24 cellular contexts compared by ENCODE assay signal in the genomic region with DNA sequence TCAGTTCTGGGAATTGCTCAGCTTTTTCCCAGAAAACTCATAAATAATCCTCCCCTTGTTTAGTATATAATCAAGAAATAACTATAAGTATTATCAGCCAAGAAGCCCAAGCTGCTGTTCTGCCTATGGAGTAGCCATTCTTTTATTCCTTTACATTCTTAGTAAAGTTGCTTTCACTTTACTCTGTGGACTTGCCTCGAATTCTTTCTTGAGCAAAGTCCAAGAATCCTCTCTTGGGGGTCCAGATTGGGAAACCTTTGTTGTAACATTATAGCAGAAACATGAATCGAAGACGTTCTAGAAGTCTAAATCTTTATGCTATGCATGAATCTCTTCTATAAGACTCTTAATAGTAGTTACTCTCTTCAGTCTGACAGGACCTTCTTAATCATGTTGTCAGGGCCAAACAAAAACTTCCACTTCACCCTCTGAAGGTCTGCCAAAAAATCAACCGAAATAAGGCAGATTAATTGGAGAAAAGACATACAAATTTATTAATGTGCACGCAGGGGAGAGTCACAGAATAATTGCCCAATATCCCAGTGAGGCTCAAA.
DNase-seq lines count a peak whose midpoint lies in the region; ATAC-seq, FAIRE-seq and TF ChIP-seq lines count a peak whose summit lies in the region.
"Had no signal": no experiment of that assay in that cellular context is flagged by ENCODE, and none has a peak within 500 bp of the region (broad histone marks: within the 10 kb centered on the region; RNA-seq: fewer than 3 reads in every experiment).

No MANE protein-coding gene starts in this region.

- H3K9ac ChIP-seq in endodermal cell (ENCODE audit: extremely low read depth, low read length, poor library complexity, severe bottlenecking): no peak overlapping the region
- no peak overlapping the region for H3K9ac ChIP-seq in PC-3 (ENCODE audit: low read length)

- no peak for TF ChIP-seq EP300 in A549 (IDR thresholded peaks at IDR 0.05)

- CTCF ChIA-PET in A549 (lab: Yijun Ruan, JAX) (interaction anchor here (1.2 kb wide), 1 partner anchor 23 kb away, joined by 4 read pairs; no protein-coding TSS in a partner anchor), PC-3 (lab: Charles Lee) (no interaction called here)

- H3K27me3 Mint-ChIP-seq in endodermal cell (ENCODE audit: insufficient read depth): no peaks in the 10 kb centered on the region
- no peaks in the 10 kb centered on the region for H3K27me3 Mint-ChIP-seq in mesothelial cell of epicardium (ENCODE audit: low read depth)

- H3K4me2 ChIP-seq in A549 (peak overlapping the region; percentile 45; the same call in 2 of the 3 replicates), PC-3 (ENCODE audit: low read length) (no peak overlapping the region)

- H3K4me1 ChIP-seq in A549 (peaks cover 10% of the 10 kb centered on the region; the same call in 1 of the 3 replicates), endodermal cell (ENCODE audit: control insufficient read depth, insufficient read depth, low read length) (peaks cover 30% of the 10 kb centered on the region), PC-3 (ENCODE audit: insufficient read depth, low read length) (peaks cover 19% of the 10 kb centered on the region)

- TF ChIP-seq RAD21 in A549 (conservative IDR thresholded peaks at IDR 0.05 in 1 of 2, IDR thresholded peaks at IDR 0.05 in 1 of 2): no peak

- H3K27ac ChIP-seq in A549 (no peak overlapping the region), endodermal cell (ENCODE audit: low read depth, low read length) (no peak overlapping the region), PC-3 (ENCODE audit: low read length) (no peak overlapping the region)
- H3K27ac ChIP-seq: stomach, thyroid gland had no signal

- no peak for FAIRE-seq in A549 (lab: Jason Lieb, UNC)
- FAIRE-seq: small intestine had no signal

- 38% methylated on average over 5 of the region's 5 CpGs for WGBS in A549 (ENCODE audit: missing lambda C conversion rate)
- 86% methylated on average over 3 to 5 of the region's 5 CpGs for WGBS in endodermal cell (ENCODE audit: insufficient coverage in 1 of 2, insufficient read length in 1 of 2), 2 experiments

- no peak for DNase-seq in A549 (ENCODE audit: low read depth in 1 of 2, low spot score in 1 of 2)
- peak; percentile 60 for DNase-seq in OCI-M1 (lab: John Stamatoyannopoulos, UW)
- no peak for DNase-seq in endodermal cell
- no peak for DNase-seq in mesothelial cell of epicardium (ENCODE audit: low spot score in 2 of 2, unreplicated experiment in 2 of 2)
- no peak for DNase-seq in PC-3
- DNase-seq: activated CD4-positive, alpha-beta T cell treated with anti-CD3 and anti-CD28 coated beads, Interleukin-2, amount 50 U/mL, for 48 hours; activated CD8-positive, alpha-beta memory T cell treated with anti-CD3 and anti-CD28 coated beads, Interleukin-2, amount 50 U/mL, for 4 hours; DMS153; foreskin melanocyte; GOT3; heart right ventricle; left cardiac atrium; NCI-H510A treated with DMSO at 0.1 percent for 48 hours; nucleus accumbens; SHP77 treated with DMSO at 0.1 percent for 48 hours; small intestine; stimulated activated CD4-positive, alpha-beta T cell treated with anti-CD3 and anti-CD28 coated beads, Interleukin-1b, Interleukin-23, amount 100 ng/mL, for 48 hours; stomach; thyroid gland had no signal

- H3K36me3 ChIP-seq in endodermal cell (ENCODE audit: control insufficient read depth, insufficient read depth, low read length) (no peaks in the 10 kb centered on the region), PC-3 (ENCODE audit: low read depth, low read length) (no peaks in the 10 kb centered on the region)
- H3K36me3 ChIP-seq: heart right ventricle, stomach, thyroid gland had no signal

- H3K36me3 Mint-ChIP-seq in endodermal cell (ENCODE audit: low read depth) (no peaks in the 10 kb centered on the region), mesothelial cell of epicardium (no peaks in the 10 kb centered on the region)
- H3K36me3 Mint-ChIP-seq: activated naive CD4-positive, alpha-beta T cell treated with anti-CD3 and anti-CD28 coated beads, Interleukin-2, amount 50 U/mL, for 72 hours; memory B cell had no signal

- no peaks in the 10 kb centered on the region for H4K20me1 ChIP-seq in PC-3 (ENCODE audit: low read length)

- no TSS peak for BruUV-seq in PC-3 (replicated peaks; lab: Mats Ljungman, UMichigan)

- POLR2A ChIA-PET in A549 (lab: Yijun Ruan, JAX) (no interaction called here), PC-3 (lab: Charles Lee; ENCODE audit: unreplicated experiment) (no interaction called here)

- TF ChIP-seq CTCF in A549 (IDR thresholded peaks at IDR 0.05) (no peak), endodermal cell (conservative IDR thresholded peaks at IDR 0.05) (no peak), mesothelial cell of epicardium (IDR thresholded peaks at IDR 0.05; ENCODE audit: unreplicated experiment) (no peak), PC-3 (conservative IDR thresholded peaks at IDR 0.05; ENCODE audit: low read depth, low read length) (no peak)

- peaks cover 14% of the 10 kb centered on the region for H3K9me3 Mint-ChIP-seq in endodermal cell
- no peaks in the 10 kb centered on the region for H3K9me3 Mint-ChIP-seq in mesothelial cell of epicardium
- H3K9me3 Mint-ChIP-seq: activated naive CD4-positive, alpha-beta T cell treated with anti-CD3 and anti-CD28 coated beads, Interleukin-2, amount 50 U/mL, for 72 hours; memory B cell had no signal

- peaks cover 64% of the 10 kb centered on the region for H3K4me1 Mint-ChIP-seq in endodermal cell
- peaks cover 47% of the 10 kb centered on the region for H3K4me1 Mint-ChIP-seq in mesothelial cell of epicardium
- H3K4me1 Mint-ChIP-seq: memory B cell had no signal

- H3K9me3 ChIP-seq in A549: no peaks in the 10 kb centered on the region
- peaks cover 13% of the 10 kb centered on the region for H3K9me3 ChIP-seq in endodermal cell (ENCODE audit: control insufficient read depth, low read length)
- H3K9me3 ChIP-seq in PC-3 (ENCODE audit: low read length): no peaks in the 10 kb centered on the region
- H3K9me3 ChIP-seq: thyroid gland had no signal

- no peaks in the 10 kb centered on the region for H3K79me2 ChIP-seq in PC-3 (ENCODE audit: low read length)

- H3K27ac Mint-ChIP-seq in endodermal cell (no peak overlapping the region), mesothelial cell of epicardium (peak overlapping the region; percentile 87)
- H3K27ac Mint-ChIP-seq: activated naive CD4-positive, alpha-beta T cell treated with anti-CD3 and anti-CD28 coated beads, Interleukin-2, amount 50 U/mL, for 72 hours; memory B cell had no signal

- H3K27me3 ChIP-seq in endodermal cell (ENCODE audit: control insufficient read depth, insufficient read depth, low read length, poor library complexity, severe bottlenecking) (no peaks in the 10 kb centered on the region), PC-3 (ENCODE audit: low read length) (no peaks in the 10 kb centered on the region)
- H3K27me3 ChIP-seq: heart right ventricle, stomach, thyroid gland had no signal

- H2AFZ ChIP-seq in PC-3 (ENCODE audit: low read length): no peak overlapping the region; the same call in 1 of the 2 replicates

- H3K4me3 ChIP-seq in A549 (no peak overlapping the region), endodermal cell (ENCODE audit: low read length) (peak overlapping the region; percentile 37), PC-3 (ENCODE audit: low read length) (no peak overlapping the region)
- H3K4me3 ChIP-seq: heart right ventricle, stomach, thyroid gland had no signal

- ATAC-seq in A549 (no peak), GM18519 (IDR thresholded peaks at IDR 0.05; ENCODE audit: low FRiP score, unreplicated experiment) (no peak), PC-3 (no peak), HG03439 (IDR thresholded peaks at IDR 0.05; ENCODE audit: unreplicated experiment) (no peak), HG03045 (IDR thresholded peaks at IDR 0.05; ENCODE audit: unreplicated experiment) (no peak)
- ATAC-seq: activated naive CD4-positive, alpha-beta T cell treated with anti-CD3 and anti-CD28 coated beads, Interleukin-2, amount 50 U/mL, for 72 hours; heart right ventricle; left cardiac atrium had no signal

- H3F3A ChIP-seq in PC-3 (ENCODE audit: low read length, unreplicated experiment): no peaks in the 10 kb centered on the region

- intact Hi-C loops in PC-3 (cut with micrococcal nuclease): no loop called here

- no peak for TF ChIP-seq POLR2A in A549 (IDR thresholded peaks at IDR 0.05; ENCODE audit: low read length)

- H3K4me3 Mint-ChIP-seq in endodermal cell (no peak overlapping the region), mesothelial cell of epicardium (no peak overlapping the region)
- H3K4me3 Mint-ChIP-seq: memory B cell had no signal

- H3K9me2 ChIP-seq in PC-3 (replicated peaks; ENCODE audit: low read length): no peaks in the 10 kb centered on the region

TF ChIP-seq in A549, 52 proteins besides CTCF, POLR2A, EP300 and RAD21:
- TF ChIP-seq ESRRA (IDR thresholded peaks at IDR 0.05; ENCODE audit: borderline replicate concordance, low read length): no peak
- no peak for TF ChIP-seq CHD4 (IDR thresholded peaks at IDR 0.05; ENCODE audit: borderline replicate concordance)
- TF ChIP-seq ZNF302 (CRISPR knock-in tag; IDR thresholded peaks at IDR 0.05): no peak
- TF ChIP-seq ZFP36 (IDR thresholded peaks at IDR 0.05; ENCODE audit: borderline replicate concordance, partially characterized antibody): no peak
- TF ChIP-seq ZSCAN20 (CRISPR knock-in tag; IDR thresholded peaks at IDR 0.05): no peak
- no peak for TF ChIP-seq GATA3 (IDR thresholded peaks at IDR 0.05; ENCODE audit: borderline replicate concordance)
- TF ChIP-seq PHF8 (IDR thresholded peaks at IDR 0.05; ENCODE audit: borderline replicate concordance, low read depth): no peak
- no peak for TF ChIP-seq SREBF2 (IDR thresholded peaks at IDR 0.05)
- TF ChIP-seq HEYL (CRISPR knock-in tag; IDR thresholded peaks at IDR 0.05): no peak
- no peak for TF ChIP-seq HOXB5 (CRISPR knock-in tag; IDR thresholded peaks at IDR 0.05)
TF ChIP-seq in A549: peak in this region for 0.
